ENCODE assay signal across 14 cellular contexts in genomic region chr6:157569543-157569942, GRCh38.
DNase-seq lines count a peak whose midpoint lies in the region; ATAC-seq and TF ChIP-seq lines count a peak whose summit lies in the region.
"Had no signal": no experiment of that assay in that cellular context is flagged by ENCODE, and none has a peak within 500 bp of the region (broad histone marks: within the 10 kb centered on the region; RNA-seq: fewer than 3 reads in every experiment).

No MANE protein-coding gene starts in this region.

- peaks cover 77% of the 10 kb centered on the region for H3K4me1 ChIP-seq in OCI-LY7 (ENCODE audit: insufficient read depth, low read length, poor library complexity, severe bottlenecking)
- H3K4me1 ChIP-seq: esophagus squamous epithelium had no signal

- no peaks in the 10 kb centered on the region for H3K9me2 ChIP-seq in OCI-LY7 (ENCODE audit: insufficient read depth, low read length)

- TF ChIP-seq CTCF in OCI-LY7 (conservative IDR thresholded peaks at IDR 0.05; ENCODE audit: low read length) (no peak), mesothelial cell of epicardium (IDR thresholded peaks at IDR 0.05; ENCODE audit: unreplicated experiment) (no peak)

- H3K36me3 ChIP-seq in OCI-LY7 (ENCODE audit: insufficient read depth, low read length) (peaks cover 7% of the 10 kb centered on the region; the same call in 1 of the 2 replicates), MG63 (no peaks in the 10 kb centered on the region)
- H3K36me3 ChIP-seq: esophagus squamous epithelium had no signal

- peaks cover 8% of the 10 kb centered on the region; the same call in 1 of the 2 replicates for H3K9me3 ChIP-seq in OCI-LY7 (ENCODE audit: low read length)
- no peaks in the 10 kb centered on the region for H3K9me3 ChIP-seq in MG63

- BruUV-seq in OCI-LY7 (replicated peaks; lab: Mats Ljungman, UMichigan), result no TSS peak

- peak overlapping the region; percentile 81 for H2AFZ ChIP-seq in OCI-LY7 (ENCODE audit: low read length)
- H2AFZ ChIP-seq: PC-9 had no signal

- H3K27me3 Mint-ChIP-seq in activated T-cell treated with anti-CD3 and anti-CD28 coated beads, Interleukin-2, amount 50 U/mL, for 24 hours, result no peaks in the 10 kb centered on the region
- no peaks in the 10 kb centered on the region for H3K27me3 Mint-ChIP-seq in mesothelial cell of epicardium (ENCODE audit: low read depth)

- H3K79me2 ChIP-seq in OCI-LY7 (ENCODE audit: insufficient read depth, low read depth, low read length), result no peaks in the 10 kb centered on the region

- CTCF ChIA-PET in OCI-LY7 (lab: Charles Lee; ENCODE audit: unreplicated experiment), result no interaction called here

- H3K27ac Mint-ChIP-seq in activated T-cell treated with anti-CD3 and anti-CD28 coated beads, Interleukin-2, amount 50 U/mL, for 24 hours, result peak overlapping the region; percentile 44
- H3K27ac Mint-ChIP-seq in stimulated activated effector memory CD8-positive, alpha-beta T cell treated with anti-CD3 and anti-CD28 coated beads, Interleukin-12 subunit alpha, Interleukin-12 subunit beta, amount 100 ng/mL, for 72 hours, result no peak overlapping the region
- no peak overlapping the region for H3K27ac Mint-ChIP-seq in mesothelial cell of epicardium
- H3K27ac Mint-ChIP-seq: HFFc6 had no signal

- H3K36me3 Mint-ChIP-seq in activated T-cell treated with anti-CD3 and anti-CD28 coated beads, Interleukin-2, amount 50 U/mL, for 24 hours (ENCODE audit: low read depth), result no peaks in the 10 kb centered on the region
- no peaks in the 10 kb centered on the region for H3K36me3 Mint-ChIP-seq in stimulated activated effector memory CD8-positive, alpha-beta T cell treated with anti-CD3 and anti-CD28 coated beads, Interleukin-12 subunit alpha, Interleukin-12 subunit beta, amount 100 ng/mL, for 72 hours
- no peaks in the 10 kb centered on the region for H3K36me3 Mint-ChIP-seq in mesothelial cell of epicardium

- ATAC-seq in HG02884 (IDR thresholded peaks at IDR 0.05; ENCODE audit: unreplicated experiment), result peak; percentile 62
- ATAC-seq in stimulated activated effector memory CD8-positive, alpha-beta T cell treated with anti-CD3 and anti-CD28 coated beads, Interleukin-12 subunit alpha, Interleukin-12 subunit beta, amount 100 ng/mL, for 72 hours, result peak; percentile 82
- ATAC-seq: left colon had no signal

- DNase-seq in activated T-cell treated with anti-CD3 and anti-CD28 coated beads, Interleukin-2, amount 50 U/mL, for 24 hours, result no peak
- DNase-seq in activated T-cell treated with anti-CD3 and anti-CD28 coated beads for 4 hours (no peak), OCI-LY7 (ENCODE audit: low spot score) (peak; percentile 59), mesothelial cell of epicardium (ENCODE audit: low spot score in 2 of 2, unreplicated experiment in 2 of 2) (no peak), NCI-H2171 (lab: John Stamatoyannopoulos, UW) (no peak), MG63 (no peak)
- no peak for DNase-seq in stimulated activated effector memory CD8-positive, alpha-beta T cell treated with anti-CD3 and anti-CD28 coated beads, Interleukin-12 subunit alpha, Interleukin-12 subunit beta, amount 100 ng/mL, for 72 hours (ENCODE audit: low spot score in 2 of 2)
- DNase-seq: esophagus squamous epithelium, HFFc6, left colon, NCI-H1417 treated with DMSO at 0.1 percent for 48 hours, PC-9, posterior cingulate gyrus had no signal

- H3K27ac ChIP-seq in OCI-LY7 (ENCODE audit: low read depth, low read length, poor library complexity, severe bottlenecking), result peak overlapping the region; percentile 97
- H3K27ac ChIP-seq: esophagus squamous epithelium, PC-9 had no signal

- no peaks in the 10 kb centered on the region for H4K20me1 ChIP-seq in OCI-LY7 (ENCODE audit: insufficient read depth, low read length)

- H3K27me3 ChIP-seq in MG63, result no peaks in the 10 kb centered on the region
- H3K27me3 ChIP-seq: esophagus squamous epithelium had no signal

- POLR2A ChIA-PET in OCI-LY7 (lab: Charles Lee), result interaction anchor here (0.7 to 3.3 kb wide), 13 partner anchors 10 to 813 kb away, joined by 3 to 27 read pairs (median 4); partner anchors contain the start of gene TMEM242

- H3K4me3 ChIP-seq in OCI-LY7 (ENCODE audit: low read depth, low read length, poor library complexity, severe bottlenecking) (peak overlapping the region; percentile 46), MG63 (no peak overlapping the region)
- H3K4me3 ChIP-seq: esophagus squamous epithelium, PC-9 had no signal

- H3K4me2 ChIP-seq in OCI-LY7 (ENCODE audit: low read length), result peak overlapping the region; percentile 77
- H3K4me2 ChIP-seq: PC-9 had no signal

- no peak overlapping the region for H3K4me3 Mint-ChIP-seq in activated T-cell treated with anti-CD3 and anti-CD28 coated beads, Interleukin-2, amount 50 U/mL, for 24 hours
- H3K4me3 Mint-ChIP-seq in stimulated activated effector memory CD8-positive, alpha-beta T cell treated with anti-CD3 and anti-CD28 coated beads, Interleukin-12 subunit alpha, Interleukin-12 subunit beta, amount 100 ng/mL, for 72 hours, result no peak overlapping the region
- H3K4me3 Mint-ChIP-seq in mesothelial cell of epicardium, result no peak overlapping the region
- H3K4me3 Mint-ChIP-seq: HFFc6 had no signal

- H3K9me3 Mint-ChIP-seq in activated T-cell treated with anti-CD3 and anti-CD28 coated beads, Interleukin-2, amount 50 U/mL, for 24 hours, result no peaks in the 10 kb centered on the region
- H3K9me3 Mint-ChIP-seq in stimulated activated effector memory CD8-positive, alpha-beta T cell treated with anti-CD3 and anti-CD28 coated beads, Interleukin-12 subunit alpha, Interleukin-12 subunit beta, amount 100 ng/mL, for 72 hours, result no peaks in the 10 kb centered on the region
- no peaks in the 10 kb centered on the region for H3K9me3 Mint-ChIP-seq in mesothelial cell of epicardium
- H3K9me3 Mint-ChIP-seq: HFFc6 had no signal

- peaks cover 37% of the 10 kb centered on the region for H3K4me1 Mint-ChIP-seq in activated T-cell treated with anti-CD3 and anti-CD28 coated beads, Interleukin-2, amount 50 U/mL, for 24 hours (ENCODE audit: low read depth)
- peaks cover 22% of the 10 kb centered on the region for H3K4me1 Mint-ChIP-seq in stimulated activated effector memory CD8-positive, alpha-beta T cell treated with anti-CD3 and anti-CD28 coated beads, Interleukin-12 subunit alpha, Interleukin-12 subunit beta, amount 100 ng/mL, for 72 hours
- no peaks in the 10 kb centered on the region for H3K4me1 Mint-ChIP-seq in mesothelial cell of epicardium

- intact Hi-C loops in OCI-LY7 (cut with micrococcal nuclease; ENCODE audit: unreplicated experiment), result loop anchor here (10.0 kb wide), 2 partner anchors 195 to 345 kb away; no protein-coding TSS in a partner anchor
